ENCODE assay signal across 8 cellular contexts in genomic region chr11:76783294-76783900, GRCh38. TPM values are rescaled to one million over a fixed set of nuclear protein-coding genes. Genes with fewer than 3 reads are reported as not detected.
A peak's percentile ranks its signal among the peaks of the same experiment; 100 is the strongest.
DNase-seq lines count a peak whose midpoint lies in the region; ATAC-seq and TF ChIP-seq lines count a peak whose summit lies in the region.

TSS of gene TSKU (plus strand) at chr11:76783356. CDS start at chr11:76795617, 12,261 bp downstream.

- peak within 1 kb of the TSS; percentile 73 for H3K4me3 Mint-ChIP-seq in activated CD4-positive, alpha-beta T cell treated with anti-CD3 and anti-CD28 coated beads, Interleukin-2, amount 10 ng/mL, durations not matched to agents 7 days and 5 days
- H3K4me3 Mint-ChIP-seq in neural progenitor cell, result peak within 1 kb of the TSS; percentile 93

- H3F3A ChIP-seq in neural progenitor cell (ENCODE audit: low read depth), result peaks cover 27% of the 10 kb centered on the region

- ATAC-seq in SK-N-SH treated with all-trans-retinoic acid at 6 μM for 48 hours (peak; percentile 34), esophagus mucosa (peak; percentile 19)

- peaks cover 45% of the 10 kb centered on the region for H3K79me2 ChIP-seq in neural progenitor cell (ENCODE audit: low read depth)

- H3K27me3 ChIP-seq in neural progenitor cell, result no peaks in the 10 kb centered on the region

- peak within 1 kb of the TSS; percentile 70 for H2AFZ ChIP-seq in neural progenitor cell (replicated peaks)

- peak within 1 kb of the TSS; percentile 95 for H3K4me2 ChIP-seq in neural progenitor cell

- POLR2A ChIA-PET in activated CD4-positive, alpha-beta T cell treated with anti-CD3 and anti-CD28 coated beads, Interleukin-2, amount 10 ng/mL, durations not matched to agents 7 days and 5 days (lab: Charles Lee), result no interaction called here

- H3K9ac ChIP-seq in neural progenitor cell, result peak within 1 kb of the TSS; percentile 65

- no peaks in the 10 kb centered on the region for H3K36me3 ChIP-seq in neural progenitor cell

- H3K4me1 Mint-ChIP-seq in activated CD4-positive, alpha-beta T cell treated with anti-CD3 and anti-CD28 coated beads, Interleukin-2, amount 10 ng/mL, durations not matched to agents 7 days and 5 days, result peaks cover 19% of the 10 kb centered on the region
- H3K4me1 Mint-ChIP-seq in neural progenitor cell, result peaks cover 57% of the 10 kb centered on the region

- H3K4me3 ChIP-seq in neural progenitor cell, result peak within 1 kb of the TSS; percentile 80

- H3K4me1 ChIP-seq in neural progenitor cell, result peaks cover 40% of the 10 kb centered on the region

- peaks cover 46% of the 10 kb centered on the region for H3K27me3 Mint-ChIP-seq in activated CD4-positive, alpha-beta T cell treated with anti-CD3 and anti-CD28 coated beads, Interleukin-2, amount 10 ng/mL, durations not matched to agents 7 days and 5 days
- H3K27me3 Mint-ChIP-seq in neural progenitor cell (ENCODE audit: insufficient read depth, low read depth), result peaks cover 7% of the 10 kb centered on the region

- DNase-seq in activated CD4-positive, alpha-beta T cell treated with anti-CD3 and anti-CD28 coated beads, Interleukin-2, amount 10 ng/mL, durations not matched to agents 7 days and 5 days, result no peak
- no peak for DNase-seq in activated CD4-positive, alpha-beta T cell treated with anti-CD3 and anti-CD28 coated beads, Interleukin-2, amount 50 U/mL, for 4 hours
- DNase-seq in neural progenitor cell (ENCODE audit: low spot score), result no peak
- no peak for DNase-seq in HuH-7.5 (ENCODE audit: low spot score)
- DNase-seq in COLO829 (ENCODE audit: low spot score), result no peak
- DNase-seq in SKM-1 treated with dmso at 0.1 percent for 144 hours (lab: John Stamatoyannopoulos, UW; ENCODE audit: unreplicated experiment), result no peak

- peak within 1 kb of the TSS; percentile 77 for H3K27ac Mint-ChIP-seq in activated CD4-positive, alpha-beta T cell treated with anti-CD3 and anti-CD28 coated beads, Interleukin-2, amount 10 ng/mL, durations not matched to agents 7 days and 5 days
- peak within 1 kb of the TSS; percentile 92 for H3K27ac Mint-ChIP-seq in neural progenitor cell

- no peaks in the 10 kb centered on the region for H3K9me3 Mint-ChIP-seq in activated CD4-positive, alpha-beta T cell treated with anti-CD3 and anti-CD28 coated beads, Interleukin-2, amount 10 ng/mL, durations not matched to agents 7 days and 5 days
- peaks cover 8% of the 10 kb centered on the region for H3K9me3 Mint-ChIP-seq in neural progenitor cell

- H3K9me3 ChIP-seq in neural progenitor cell (ENCODE audit: low read depth), result no peaks in the 10 kb centered on the region

- CTCF ChIA-PET in activated CD4-positive, alpha-beta T cell treated with anti-CD3 and anti-CD28 coated beads, Interleukin-2, amount 10 ng/mL, durations not matched to agents 7 days and 5 days (lab: Charles Lee), result no interaction called here

- no peak for TF ChIP-seq CTCF in neural progenitor cell (IDR thresholded peaks at IDR 0.05)

- H3K27ac ChIP-seq in neural progenitor cell, result peak within 1 kb of the TSS; percentile 94

- no peaks in the 10 kb centered on the region for H3K36me3 Mint-ChIP-seq in activated CD4-positive, alpha-beta T cell treated with anti-CD3 and anti-CD28 coated beads, Interleukin-2, amount 10 ng/mL, durations not matched to agents 7 days and 5 days (ENCODE audit: low read depth)
- H3K36me3 Mint-ChIP-seq in neural progenitor cell, result peaks cover 25% of the 10 kb centered on the region

- peaks cover 44% of the 10 kb centered on the region for H4K20me1 ChIP-seq in neural progenitor cell (ENCODE audit: low read depth)

TF ChIP-seq in SK-N-SH treated with all-trans-retinoic acid at 6 μM for 48 hours, 23 proteins besides CTCF, POLR2A, EP300 and RAD21:
- no peak for TF ChIP-seq ZFP30 (CRISPR knock-in tag; IDR thresholded peaks at IDR 0.05)
- no peak for TF ChIP-seq ZNF8 (CRISPR knock-in tag; IDR thresholded peaks at IDR 0.05)
- TF ChIP-seq ZC3H10 (CRISPR knock-in tag; IDR thresholded peaks at IDR 0.05), result no peak
- TF ChIP-seq PPARA (CRISPR knock-in tag; IDR thresholded peaks at IDR 0.05; ENCODE audit: borderline replicate concordance), result no peak
- no peak for TF ChIP-seq OSR1 (CRISPR knock-in tag; IDR thresholded peaks at IDR 0.05)
- no peak for TF ChIP-seq CSDC2 (CRISPR knock-in tag; IDR thresholded peaks at IDR 0.05)
- no peak for TF ChIP-seq ZNF70 (CRISPR knock-in tag; IDR thresholded peaks at IDR 0.05)

RNA-seq across cellular contexts. Expression of gene TSKU, which starts in this region (rescaled TPM):
- 1 to 10 TPM in 1 of 2 experiments, under 1 TPM in 1; 0.99 to 1.3 TPM for total RNA-seq in activated CD4-positive, alpha-beta T cell treated with anti-CD3 and anti-CD28 coated beads, Interleukin-2, amount 10 ng/mL, durations not matched to agents 7 days and 5 days
- total RNA-seq in esophagus mucosa (50.7 TPM), neural progenitor cell (ENCODE audit: low replicate concordance) (7.1 and 22.8 TPM in 2 replicates)
